ENCODE assay signal across 17 cellular contexts in the genomic region with DNA sequence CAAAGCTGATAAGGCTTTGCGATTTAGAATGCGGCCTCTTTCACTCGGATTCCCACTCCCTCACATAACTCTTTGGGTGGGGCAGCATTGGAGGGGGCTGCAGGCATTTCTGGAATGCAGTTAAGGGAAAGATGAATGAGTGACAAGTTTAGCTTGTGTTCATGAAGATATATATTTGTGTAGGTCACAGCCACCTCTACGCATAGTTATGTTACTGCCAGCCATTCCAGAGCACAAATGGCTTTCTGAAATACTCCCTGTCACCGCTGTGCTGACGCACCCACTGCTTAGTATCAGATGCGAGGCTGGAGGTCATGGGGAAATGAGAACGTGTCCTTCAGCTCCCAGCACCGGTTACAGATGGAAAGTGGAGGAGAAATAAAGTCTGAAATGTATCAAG. TPM values are rescaled to one million over a fixed set of nuclear protein-coding genes. Genes with fewer than 3 reads are reported as not detected.
DNase-seq lines count a peak whose midpoint lies in the region; ATAC-seq and TF ChIP-seq lines count a peak whose summit lies in the region.
"Had no signal": no experiment of that assay in that cellular context is flagged by ENCODE, and none has a peak within 500 bp of the region (broad histone marks: within the 10 kb centered on the region; RNA-seq: fewer than 3 reads in every experiment).

No MANE protein-coding gene starts in this region.

- peak overlapping the region; percentile 18 for H3K4me2 ChIP-seq in parathyroid adenoma (ENCODE audit: low read length)
- H3K4me2 ChIP-seq: PC-9 had no signal

- H3K27me3 ChIP-seq in parathyroid adenoma (ENCODE audit: control insufficient read depth, insufficient read depth, low read length) (no peaks in the 10 kb centered on the region), WERI-Rb-1 (ENCODE audit: insufficient read depth, low read depth, severe bottlenecking) (no peaks in the 10 kb centered on the region)
- H3K27me3 ChIP-seq: BE2C, MG63 had no signal

- DNase-seq in ELF-1 (ENCODE audit: low read depth, low spot score) = peak; percentile 27
- DNase-seq in SW480 (ENCODE audit: low spot score) = peak; percentile 63
- DNase-seq in left kidney (ENCODE audit: low read depth, low spot score) = peak; percentile 51
- no peak for DNase-seq in WERI-Rb-1
- DNase-seq in stimulated activated naive CD8-positive, alpha-beta T cell treated with anti-CD3 and anti-CD28 coated beads, Interleukin-15, Interleukin-2, amounts not matched to agents 100 U/mL and 50 U/mL, for 24 hours = no peak
- DNase-seq in occipital lobe (lab: John Stamatoyannopoulos, UW) = no peak
- DNase-seq: BE2C; CD8-positive, alpha-beta T cell; DND-41; GF-D8; MG63; NCI-H1092 treated with DMSO at 0.1 percent for 48 hours; NCI-H1694 treated with DMSO at 0.1 percent for 48 hours; NCI-H774; PC-9 had no signal

- TF ChIP-seq CTCF in parathyroid adenoma (IDR thresholded peaks at IDR 0.05) (no peak), WERI-Rb-1 (IDR thresholded peaks at IDR 0.05; ENCODE audit: low read depth, low read length) (no peak)

- H3K4me1 ChIP-seq in parathyroid adenoma = peaks cover 35% of the 10 kb centered on the region
- H3K4me1 ChIP-seq: BE2C had no signal

- H2AFZ ChIP-seq in parathyroid adenoma = peak overlapping the region; percentile 60
- H2AFZ ChIP-seq: PC-9 had no signal

- H3K36me3 ChIP-seq in parathyroid adenoma (ENCODE audit: control insufficient read depth, insufficient read depth, low read length) = no peaks in the 10 kb centered on the region
- H3K36me3 ChIP-seq in WERI-Rb-1 = no peaks in the 10 kb centered on the region
- H3K36me3 ChIP-seq: BE2C, MG63 had no signal

- H3K4me3 ChIP-seq in parathyroid adenoma (ENCODE audit: low read depth, low read length) = no peak overlapping the region
- H3K4me3 ChIP-seq in WERI-Rb-1 (ENCODE audit: low read depth, low read length) = no peak overlapping the region
- H3K4me3 ChIP-seq: MG63, PC-9 had no signal

- no peaks in the 10 kb centered on the region for H3K79me2 ChIP-seq in parathyroid adenoma

- no peak for ATAC-seq in GM21515 (IDR thresholded peaks at IDR 0.05; ENCODE audit: unreplicated experiment)
- ATAC-seq in stimulated activated naive CD8-positive, alpha-beta T cell treated with anti-CD3 and anti-CD28 coated beads, Interleukin-15, Interleukin-2, amounts not matched to agents 100 U/mL and 50 U/mL, for 24 hours = no peak
- ATAC-seq: CD8-positive, alpha-beta T cell had no signal

- peak overlapping the region; percentile 81 for H3K27ac ChIP-seq in parathyroid adenoma
- H3K27ac ChIP-seq in WERI-Rb-1 = no peak overlapping the region
- H3K27ac ChIP-seq: PC-9 had no signal

- no peak overlapping the region for H3K9ac ChIP-seq in parathyroid adenoma

- H3K9me3 ChIP-seq in parathyroid adenoma (ENCODE audit: control insufficient read depth, low read length) (no peaks in the 10 kb centered on the region), WERI-Rb-1 (ENCODE audit: severe bottlenecking) (no peaks in the 10 kb centered on the region)
- H3K9me3 ChIP-seq: BE2C, MG63 had no signal

RNA-seq across cellular contexts. Expression of a gene that starts 54.1 kb away (rescaled TPM):
- 91.9 TPM for total RNA-seq in occipital lobe

Comparison
In these comparisons a context has a peak if more than half of its experiments do, and no peak if none do; other contexts are left out.
1. DNase-seq: peak in ELF-1 (single experiment), SW480 (single experiment) and left kidney (single experiment); none in WERI-Rb-1 (single experiment), stimulated activated naive CD8-positive, alpha-beta T cell treated with anti-CD3 and anti-CD28 coated beads, Interleukin-15, Interleukin-2, amounts not matched to agents 100 U/mL and 50 U/mL, for 24 hours (single experiment) and occipital lobe (single experiment).